Comparison of ENCODE assay signal across 1 cellular context in the genomic region with DNA sequence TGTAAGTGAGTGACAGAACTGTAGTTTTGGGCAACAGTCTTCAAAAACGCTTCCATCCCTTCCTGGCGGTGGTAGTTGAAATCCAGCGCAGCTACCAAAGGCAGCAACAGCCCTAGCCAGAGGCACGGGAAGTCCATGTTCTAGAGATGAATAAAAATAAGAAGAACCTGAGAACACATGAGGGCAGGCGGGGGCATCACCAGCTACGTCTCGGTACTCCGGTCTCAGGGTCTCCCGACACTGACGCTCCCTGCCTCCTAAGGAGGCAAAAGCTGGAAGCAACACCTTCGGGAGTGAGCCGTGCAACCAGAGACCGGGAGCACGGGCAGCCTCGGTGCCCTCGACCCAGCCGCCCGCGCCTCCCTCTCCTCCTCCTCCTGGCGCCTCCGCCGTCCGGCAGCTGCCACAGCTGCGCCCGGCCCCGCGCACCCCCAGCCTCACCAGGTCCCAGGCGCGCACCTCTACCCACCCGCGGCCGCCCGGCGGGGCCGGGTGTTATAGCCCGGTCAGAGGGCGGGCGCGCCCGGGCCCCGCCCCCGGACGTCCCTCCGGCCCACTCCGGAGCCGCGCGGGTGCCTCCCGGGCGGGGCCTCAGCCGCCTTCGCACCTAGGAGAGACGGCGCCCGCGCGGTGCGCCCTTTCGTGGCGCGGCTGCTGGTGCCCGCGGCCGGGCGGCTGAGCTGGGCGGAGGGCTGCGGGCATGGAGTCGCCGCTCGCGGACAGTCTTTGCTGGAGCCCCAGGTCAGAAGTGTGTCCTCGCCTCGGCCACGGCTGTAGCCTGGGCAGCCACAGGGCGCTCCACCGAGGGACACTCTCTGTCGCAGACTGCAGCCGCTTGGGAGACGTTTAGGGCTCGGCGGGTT.
TF ChIP-seq lines count a peak whose summit lies in the region.

TSS of gene CPM (minus strand) at position 471 of the 863 bp plus-strand sequence. CDS start at position 137, 334 bp downstream.

TF ChIP-seq in SK-N-SH treated with all-trans-retinoic acid at 6 μM for 48 hours, 23 proteins besides CTCF, POLR2A, EP300 and RAD21 (continued from another document):
- TF ChIP-seq PATZ1 (CRISPR knock-in tag; IDR thresholded peaks at IDR 0.05; ENCODE audit: borderline replicate concordance) (no peak), CSDC2 (CRISPR knock-in tag; IDR thresholded peaks at IDR 0.05) (no peak), ARNTL (CRISPR knock-in tag; IDR thresholded peaks at IDR 0.05; ENCODE audit: borderline replicate concordance, low read depth) (no peak), OSR1 (CRISPR knock-in tag; IDR thresholded peaks at IDR 0.05) (no peak), ISL1 (CRISPR knock-in tag; IDR thresholded peaks at IDR 0.05) (no peak), ZFP30 (CRISPR knock-in tag; IDR thresholded peaks at IDR 0.05) (no peak)
- TF ChIP-seq, protein P1, sequence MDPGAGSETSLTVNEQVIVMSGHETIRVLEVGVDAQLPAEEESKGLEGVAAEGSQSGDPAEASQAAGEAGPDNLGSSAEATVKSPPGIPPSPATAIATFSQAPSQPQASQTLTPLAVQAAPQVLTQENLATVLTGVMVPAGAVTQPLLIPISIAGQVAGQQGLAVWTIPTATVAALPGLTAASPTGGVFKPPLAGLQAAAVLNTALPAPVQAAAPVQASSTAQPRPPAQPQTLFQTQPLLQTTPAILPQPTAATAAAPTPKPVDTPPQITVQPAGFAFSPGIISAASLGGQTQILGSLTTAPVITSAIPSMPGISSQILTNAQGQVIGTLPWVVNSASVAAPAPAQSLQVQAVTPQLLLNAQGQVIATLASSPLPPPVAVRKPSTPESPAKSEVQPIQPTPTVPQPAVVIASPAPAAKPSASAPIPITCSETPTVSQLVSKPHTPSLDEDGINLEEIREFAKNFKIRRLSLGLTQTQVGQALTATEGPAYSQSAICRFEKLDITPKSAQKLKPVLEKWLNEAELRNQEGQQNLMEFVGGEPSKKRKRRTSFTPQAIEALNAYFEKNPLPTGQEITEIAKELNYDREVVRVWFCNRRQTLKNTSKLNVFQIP (CRISPR knock-in tag; IDR thresholded peaks at IDR 0.05; ENCODE audit: borderline replicate concordance, low read depth): no peak
